Comparison of ENCODE assay signal across 2 cellular contexts in the genomic region with DNA sequence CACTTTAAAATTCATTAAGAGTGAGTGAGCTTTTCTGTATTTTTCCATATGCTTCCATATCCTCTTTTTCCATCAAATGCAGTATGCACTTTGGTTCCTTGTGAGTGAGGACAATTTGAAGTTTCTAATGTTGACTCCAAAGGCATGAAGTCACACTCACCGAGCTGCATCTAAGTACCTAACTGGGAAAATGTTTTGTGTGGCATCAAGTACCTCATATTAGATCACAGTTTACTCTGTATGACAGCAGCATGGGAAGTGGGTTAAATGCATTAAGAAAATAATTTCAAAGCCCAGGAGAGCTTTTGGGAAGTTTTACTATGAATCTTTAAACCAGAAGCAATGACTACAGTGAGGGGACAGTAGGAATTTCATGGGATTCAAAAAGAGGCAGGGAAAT.
TF ChIP-seq lines count a peak whose summit lies in the region.

No MANE protein-coding gene starts in this region.

TF ChIP-seq in IMR-90, 13 proteins besides CTCF, POLR2A, EP300 and RAD21:
- no peak for TF ChIP-seq MXI1 (IDR thresholded peaks at IDR 0.05; ENCODE audit: borderline replicate concordance, low read depth, low read length)

TF ChIP-seq in GM12878, 131 proteins besides CTCF, POLR2A, EP300 and RAD21:
- TF ChIP-seq, protein P1, sequence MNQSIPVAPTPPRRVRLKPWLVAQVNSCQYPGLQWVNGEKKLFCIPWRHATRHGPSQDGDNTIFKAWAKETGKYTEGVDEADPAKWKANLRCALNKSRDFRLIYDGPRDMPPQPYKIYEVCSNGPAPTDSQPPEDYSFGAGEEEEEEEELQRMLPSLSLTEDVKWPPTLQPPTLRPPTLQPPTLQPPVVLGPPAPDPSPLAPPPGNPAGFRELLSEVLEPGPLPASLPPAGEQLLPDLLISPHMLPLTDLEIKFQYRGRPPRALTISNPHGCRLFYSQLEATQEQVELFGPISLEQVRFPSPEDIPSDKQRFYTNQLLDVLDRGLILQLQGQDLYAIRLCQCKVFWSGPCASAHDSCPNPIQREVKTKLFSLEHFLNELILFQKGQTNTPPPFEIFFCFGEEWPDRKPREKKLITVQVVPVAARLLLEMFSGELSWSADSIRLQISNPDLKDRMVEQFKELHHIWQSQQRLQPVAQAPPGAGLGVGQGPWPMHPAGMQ (IDR thresholded peaks at IDR 0.05; ENCODE audit: borderline replicate concordance) = no peak
- TF ChIP-seq, protein P2, sequence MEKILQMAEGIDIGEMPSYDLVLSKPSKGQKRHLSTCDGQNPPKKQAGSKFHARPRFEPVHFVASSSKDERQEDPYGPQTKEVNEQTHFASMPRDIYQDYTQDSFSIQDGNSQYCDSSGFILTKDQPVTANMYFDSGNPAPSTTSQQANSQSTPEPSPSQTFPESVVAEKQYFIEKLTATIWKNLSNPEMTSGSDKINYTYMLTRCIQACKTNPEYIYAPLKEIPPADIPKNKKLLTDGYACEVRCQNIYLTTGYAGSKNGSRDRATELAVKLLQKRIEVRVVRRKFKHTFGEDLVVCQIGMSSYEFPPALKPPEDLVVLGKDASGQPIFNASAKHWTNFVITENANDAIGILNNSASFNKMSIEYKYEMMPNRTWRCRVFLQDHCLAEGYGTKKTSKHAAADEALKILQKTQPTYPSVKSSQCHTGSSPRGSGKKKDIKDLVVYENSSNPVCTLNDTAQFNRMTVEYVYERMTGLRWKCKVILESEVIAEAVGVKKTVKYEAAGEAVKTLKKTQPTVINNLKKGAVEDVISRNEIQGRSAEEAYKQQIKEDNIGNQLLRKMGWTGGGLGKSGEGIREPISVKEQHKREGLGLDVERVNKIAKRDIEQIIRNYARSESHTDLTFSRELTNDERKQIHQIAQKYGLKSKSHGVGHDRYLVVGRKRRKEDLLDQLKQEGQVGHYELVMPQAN (conservative IDR thresholded peaks at IDR 0.05) = no peak
- TF ChIP-seq CHD1 (IDR thresholded peaks at IDR 0.05; ENCODE audit: low read depth, low read length) = no peak
- no peak for TF ChIP-seq HDAC2 (IDR thresholded peaks at IDR 0.05)
- TF ChIP-seq SMAD1 (IDR thresholded peaks at IDR 0.05; ENCODE audit: low read depth, partially characterized antibody) = no peak
- TF ChIP-seq, protein P3, sequence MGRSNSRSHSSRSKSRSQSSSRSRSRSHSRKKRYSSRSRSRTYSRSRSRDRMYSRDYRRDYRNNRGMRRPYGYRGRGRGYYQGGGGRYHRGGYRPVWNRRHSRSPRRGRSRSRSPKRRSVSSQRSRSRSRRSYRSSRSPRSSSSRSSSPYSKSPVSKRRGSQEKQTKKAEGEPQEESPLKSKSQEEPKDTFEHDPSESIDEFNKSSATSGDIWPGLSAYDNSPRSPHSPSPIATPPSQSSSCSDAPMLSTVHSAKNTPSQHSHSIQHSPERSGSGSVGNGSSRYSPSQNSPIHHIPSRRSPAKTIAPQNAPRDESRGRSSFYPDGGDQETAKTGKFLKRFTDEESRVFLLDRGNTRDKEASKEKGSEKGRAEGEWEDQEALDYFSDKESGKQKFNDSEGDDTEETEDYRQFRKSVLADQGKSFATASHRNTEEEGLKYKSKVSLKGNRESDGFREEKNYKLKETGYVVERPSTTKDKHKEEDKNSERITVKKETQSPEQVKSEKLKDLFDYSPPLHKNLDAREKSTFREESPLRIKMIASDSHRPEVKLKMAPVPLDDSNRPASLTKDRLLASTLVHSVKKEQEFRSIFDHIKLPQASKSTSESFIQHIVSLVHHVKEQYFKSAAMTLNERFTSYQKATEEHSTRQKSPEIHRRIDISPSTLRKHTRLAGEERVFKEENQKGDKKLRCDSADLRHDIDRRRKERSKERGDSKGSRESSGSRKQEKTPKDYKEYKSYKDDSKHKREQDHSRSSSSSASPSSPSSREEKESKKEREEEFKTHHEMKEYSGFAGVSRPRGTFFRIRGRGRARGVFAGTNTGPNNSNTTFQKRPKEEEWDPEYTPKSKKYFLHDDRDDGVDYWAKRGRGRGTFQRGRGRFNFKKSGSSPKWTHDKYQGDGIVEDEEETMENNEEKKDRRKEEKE (IDR thresholded peaks at IDR 0.05) = no peak
- TF ChIP-seq, protein P4, sequence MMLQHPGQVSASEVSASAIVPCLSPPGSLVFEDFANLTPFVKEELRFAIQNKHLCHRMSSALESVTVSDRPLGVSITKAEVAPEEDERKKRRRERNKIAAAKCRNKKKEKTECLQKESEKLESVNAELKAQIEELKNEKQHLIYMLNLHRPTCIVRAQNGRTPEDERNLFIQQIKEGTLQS (IDR thresholded peaks at IDR 0.05; ENCODE audit: borderline replicate concordance, extremely low read depth, low read depth, low read length) = no peak
- TF ChIP-seq, protein P5, sequence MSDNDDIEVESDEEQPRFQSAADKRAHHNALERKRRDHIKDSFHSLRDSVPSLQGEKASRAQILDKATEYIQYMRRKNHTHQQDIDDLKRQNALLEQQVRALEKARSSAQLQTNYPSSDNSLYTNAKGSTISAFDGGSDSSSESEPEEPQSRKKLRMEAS (IDR thresholded peaks at IDR 0.05; ENCODE audit: low read depth, low read length) = no peak
- no peak for TF ChIP-seq HDGF (IDR thresholded peaks at IDR 0.05)
- TF ChIP-seq TARDBP (IDR thresholded peaks at IDR 0.05; ENCODE audit: borderline replicate concordance) = no peak
